In genomic region chr1:106879538-106879937, GRCh38 we compare ENCODE assay signal across 1 cellular context.
TF ChIP-seq lines count a peak whose summit lies in the region.

No MANE protein-coding gene starts in this region.

TF ChIP-seq in WTC11, 78 proteins besides CTCF, POLR2A, EP300 and RAD21 (continued from another document):
- no peak for TF ChIP-seq ZSCAN18 (CRISPR knock-in tag; IDR thresholded peaks at IDR 0.05)
